1 cellular context compared by ENCODE assay signal in the genomic region with DNA sequence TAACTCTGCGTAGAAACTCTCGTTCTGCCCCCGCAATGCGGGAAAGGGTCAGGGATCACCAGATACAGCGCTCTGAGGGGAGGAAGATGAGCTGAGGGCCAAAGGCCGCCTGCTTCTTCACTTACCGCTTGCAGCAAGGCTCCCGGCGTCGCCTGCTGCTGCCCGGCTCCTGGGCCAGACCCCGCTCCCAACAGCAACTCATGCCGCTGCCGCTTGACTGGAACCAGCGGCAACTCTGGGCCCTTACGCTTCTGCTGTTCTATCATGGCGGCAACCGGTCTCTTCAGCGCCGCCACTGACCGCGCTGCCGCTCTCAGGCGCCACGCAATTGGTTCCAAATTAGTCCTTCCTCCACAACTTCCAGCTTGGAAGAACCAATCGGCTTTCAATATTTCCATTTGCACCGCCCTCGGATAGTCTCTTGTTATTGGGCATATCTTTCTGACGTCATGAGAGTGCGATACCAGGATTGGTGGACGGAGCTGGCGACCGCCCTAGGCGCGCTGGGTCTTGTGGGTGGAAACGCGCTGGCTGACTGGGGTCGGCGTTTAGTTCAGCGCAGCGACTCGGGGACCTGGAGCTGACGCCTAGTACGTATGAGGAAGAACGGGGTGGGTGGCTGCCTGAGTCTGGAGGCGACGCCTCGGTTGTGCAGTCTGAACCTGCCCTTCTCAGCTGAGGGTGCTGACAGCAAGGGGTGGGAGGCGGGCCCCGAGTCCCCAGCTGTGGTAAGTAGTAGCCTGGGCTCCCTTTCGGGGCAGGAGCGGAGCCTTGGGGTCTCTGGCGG.
TF ChIP-seq lines count a peak whose summit lies in the region.

A gene (minus strand): TSS at position 303 of the 787 bp plus-strand sequence. CDS start 37 bp downstream, at position 266.
A gene with protein sequence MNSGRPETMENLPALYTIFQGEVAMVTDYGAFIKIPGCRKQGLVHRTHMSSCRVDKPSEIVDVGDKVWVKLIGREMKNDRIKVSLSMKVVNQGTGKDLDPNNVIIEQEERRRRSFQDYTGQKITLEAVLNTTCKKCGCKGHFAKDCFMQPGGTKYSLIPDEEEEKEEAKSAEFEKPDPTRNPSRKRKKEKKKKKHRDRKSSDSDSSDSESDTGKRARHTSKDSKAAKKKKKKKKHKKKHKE (plus strand): TSS at position 547 of the 787 bp plus-strand sequence. CDS start 13,067 bp downstream, outside the sequence.

TF ChIP-seq in K562, 482 proteins besides CTCF, POLR2A, EP300 and RAD21 (continued from another document and continues in another):
- TF ChIP-seq, protein P1, sequence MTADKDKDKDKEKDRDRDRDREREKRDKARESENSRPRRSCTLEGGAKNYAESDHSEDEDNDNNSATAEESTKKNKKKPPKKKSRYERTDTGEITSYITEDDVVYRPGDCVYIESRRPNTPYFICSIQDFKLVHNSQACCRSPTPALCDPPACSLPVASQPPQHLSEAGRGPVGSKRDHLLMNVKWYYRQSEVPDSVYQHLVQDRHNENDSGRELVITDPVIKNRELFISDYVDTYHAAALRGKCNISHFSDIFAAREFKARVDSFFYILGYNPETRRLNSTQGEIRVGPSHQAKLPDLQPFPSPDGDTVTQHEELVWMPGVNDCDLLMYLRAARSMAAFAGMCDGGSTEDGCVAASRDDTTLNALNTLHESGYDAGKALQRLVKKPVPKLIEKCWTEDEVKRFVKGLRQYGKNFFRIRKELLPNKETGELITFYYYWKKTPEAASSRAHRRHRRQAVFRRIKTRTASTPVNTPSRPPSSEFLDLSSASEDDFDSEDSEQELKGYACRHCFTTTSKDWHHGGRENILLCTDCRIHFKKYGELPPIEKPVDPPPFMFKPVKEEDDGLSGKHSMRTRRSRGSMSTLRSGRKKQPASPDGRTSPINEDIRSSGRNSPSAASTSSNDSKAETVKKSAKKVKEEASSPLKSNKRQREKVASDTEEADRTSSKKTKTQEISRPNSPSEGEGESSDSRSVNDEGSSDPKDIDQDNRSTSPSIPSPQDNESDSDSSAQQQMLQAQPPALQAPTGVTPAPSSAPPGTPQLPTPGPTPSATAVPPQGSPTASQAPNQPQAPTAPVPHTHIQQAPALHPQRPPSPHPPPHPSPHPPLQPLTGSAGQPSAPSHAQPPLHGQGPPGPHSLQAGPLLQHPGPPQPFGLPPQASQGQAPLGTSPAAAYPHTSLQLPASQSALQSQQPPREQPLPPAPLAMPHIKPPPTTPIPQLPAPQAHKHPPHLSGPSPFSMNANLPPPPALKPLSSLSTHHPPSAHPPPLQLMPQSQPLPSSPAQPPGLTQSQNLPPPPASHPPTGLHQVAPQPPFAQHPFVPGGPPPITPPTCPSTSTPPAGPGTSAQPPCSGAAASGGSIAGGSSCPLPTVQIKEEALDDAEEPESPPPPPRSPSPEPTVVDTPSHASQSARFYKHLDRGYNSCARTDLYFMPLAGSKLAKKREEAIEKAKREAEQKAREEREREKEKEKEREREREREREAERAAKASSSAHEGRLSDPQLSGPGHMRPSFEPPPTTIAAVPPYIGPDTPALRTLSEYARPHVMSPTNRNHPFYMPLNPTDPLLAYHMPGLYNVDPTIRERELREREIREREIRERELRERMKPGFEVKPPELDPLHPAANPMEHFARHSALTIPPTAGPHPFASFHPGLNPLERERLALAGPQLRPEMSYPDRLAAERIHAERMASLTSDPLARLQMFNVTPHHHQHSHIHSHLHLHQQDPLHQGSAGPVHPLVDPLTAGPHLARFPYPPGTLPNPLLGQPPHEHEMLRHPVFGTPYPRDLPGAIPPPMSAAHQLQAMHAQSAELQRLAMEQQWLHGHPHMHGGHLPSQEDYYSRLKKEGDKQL (CRISPR knock-in tag; IDR thresholded peaks at IDR 0.05; ENCODE audit: borderline replicate concordance): peak; percentile 79
- TF ChIP-seq NR2C1 (IDR thresholded peaks at IDR 0.05): no peak
- TF ChIP-seq NR2C1 (tag; IDR thresholded peaks at IDR 0.05): peak; percentile 65; the same call in 1 of the 2 replicates
- no peak for TF ChIP-seq SOX6 (IDR thresholded peaks at IDR 0.05)
- no peak for TF ChIP-seq LARP7 (IDR thresholded peaks at IDR 0.05)
- TF ChIP-seq CBFA2T3 (IDR thresholded peaks at IDR 0.05): no peak
- no peak for TF ChIP-seq GATA2 (CRISPR knock-in tag; IDR thresholded peaks at IDR 0.05)
- TF ChIP-seq ZNF12 (CRISPR knock-in tag; IDR thresholded peaks at IDR 0.05): no peak; the same call in none of the 2 replicates
- TF ChIP-seq ZNF444 (CRISPR knock-in tag; IDR thresholded peaks at IDR 0.05): no peak
- peak in 1 of 2 experiments; percentile 3; a peak in 1 of 4 replicates for TF ChIP-seq RCOR1 (IDR thresholded peaks at IDR 0.05; ENCODE audit: borderline replicate concordance in 1 of 2, low read depth in 2 of 2, low read length in 2 of 2)
- TF ChIP-seq NFIX (CRISPR knock-in tag; IDR thresholded peaks at IDR 0.05; ENCODE audit: low read depth): no peak
- TF ChIP-seq ARNT (IDR thresholded peaks at IDR 0.05): no peak
- TF ChIP-seq ZNF165 (CRISPR knock-in tag; IDR thresholded peaks at IDR 0.05; ENCODE audit: borderline replicate concordance): no peak
- no peak for TF ChIP-seq ZNF146 (CRISPR knock-in tag; IDR thresholded peaks at IDR 0.05; ENCODE audit: unreplicated experiment)
- TF ChIP-seq, protein P2, sequence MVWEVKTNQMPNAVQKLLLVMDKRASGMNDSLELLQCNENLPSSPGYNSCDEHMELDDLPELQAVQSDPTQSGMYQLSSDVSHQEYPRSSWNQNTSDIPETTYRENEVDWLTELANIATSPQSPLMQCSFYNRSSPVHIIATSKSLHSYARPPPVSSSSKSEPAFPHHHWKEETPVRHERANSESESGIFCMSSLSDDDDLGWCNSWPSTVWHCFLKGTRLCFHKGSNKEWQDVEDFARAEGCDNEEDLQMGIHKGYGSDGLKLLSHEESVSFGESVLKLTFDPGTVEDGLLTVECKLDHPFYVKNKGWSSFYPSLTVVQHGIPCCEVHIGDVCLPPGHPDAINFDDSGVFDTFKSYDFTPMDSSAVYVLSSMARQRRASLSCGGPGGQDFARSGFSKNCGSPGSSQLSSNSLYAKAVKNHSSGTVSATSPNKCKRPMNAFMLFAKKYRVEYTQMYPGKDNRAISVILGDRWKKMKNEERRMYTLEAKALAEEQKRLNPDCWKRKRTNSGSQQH (CRISPR knock-in tag; IDR thresholded peaks at IDR 0.05): no peak
- TF ChIP-seq, protein P3, sequence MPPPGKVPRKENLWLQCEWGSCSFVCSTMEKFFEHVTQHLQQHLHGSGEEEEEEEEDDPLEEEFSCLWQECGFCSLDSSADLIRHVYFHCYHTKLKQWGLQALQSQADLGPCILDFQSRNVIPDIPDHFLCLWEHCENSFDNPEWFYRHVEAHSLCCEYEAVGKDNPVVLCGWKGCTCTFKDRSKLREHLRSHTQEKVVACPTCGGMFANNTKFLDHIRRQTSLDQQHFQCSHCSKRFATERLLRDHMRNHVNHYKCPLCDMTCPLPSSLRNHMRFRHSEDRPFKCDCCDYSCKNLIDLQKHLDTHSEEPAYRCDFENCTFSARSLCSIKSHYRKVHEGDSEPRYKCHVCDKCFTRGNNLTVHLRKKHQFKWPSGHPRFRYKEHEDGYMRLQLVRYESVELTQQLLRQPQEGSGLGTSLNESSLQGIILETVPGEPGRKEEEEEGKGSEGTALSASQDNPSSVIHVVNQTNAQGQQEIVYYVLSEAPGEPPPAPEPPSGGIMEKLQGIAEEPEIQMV (tag; conservative IDR thresholded peaks at IDR 0.05; ENCODE audit: low read depth): no peak
- TF ChIP-seq OTX1 (CRISPR knock-in tag; IDR thresholded peaks at IDR 0.05): no peak
- TF ChIP-seq, protein P4, sequence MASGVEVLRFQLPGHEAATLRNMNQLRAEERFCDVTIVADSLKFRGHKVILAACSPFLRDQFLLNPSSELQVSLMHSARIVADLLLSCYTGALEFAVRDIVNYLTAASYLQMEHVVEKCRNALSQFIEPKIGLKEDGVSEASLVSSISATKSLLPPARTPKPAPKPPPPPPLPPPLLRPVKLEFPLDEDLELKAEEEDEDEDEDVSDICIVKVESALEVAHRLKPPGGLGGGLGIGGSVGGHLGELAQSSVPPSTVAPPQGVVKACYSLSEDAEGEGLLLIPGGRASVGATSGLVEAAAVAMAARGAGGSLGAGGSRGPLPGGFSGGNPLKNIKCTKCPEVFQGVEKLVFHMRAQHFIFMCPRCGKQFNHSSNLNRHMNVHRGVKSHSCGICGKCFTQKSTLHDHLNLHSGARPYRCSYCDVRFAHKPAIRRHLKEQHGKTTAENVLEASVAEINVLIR (CRISPR knock-in tag; IDR thresholded peaks at IDR 0.05): peak; percentile 73
- TF ChIP-seq, protein P5, sequence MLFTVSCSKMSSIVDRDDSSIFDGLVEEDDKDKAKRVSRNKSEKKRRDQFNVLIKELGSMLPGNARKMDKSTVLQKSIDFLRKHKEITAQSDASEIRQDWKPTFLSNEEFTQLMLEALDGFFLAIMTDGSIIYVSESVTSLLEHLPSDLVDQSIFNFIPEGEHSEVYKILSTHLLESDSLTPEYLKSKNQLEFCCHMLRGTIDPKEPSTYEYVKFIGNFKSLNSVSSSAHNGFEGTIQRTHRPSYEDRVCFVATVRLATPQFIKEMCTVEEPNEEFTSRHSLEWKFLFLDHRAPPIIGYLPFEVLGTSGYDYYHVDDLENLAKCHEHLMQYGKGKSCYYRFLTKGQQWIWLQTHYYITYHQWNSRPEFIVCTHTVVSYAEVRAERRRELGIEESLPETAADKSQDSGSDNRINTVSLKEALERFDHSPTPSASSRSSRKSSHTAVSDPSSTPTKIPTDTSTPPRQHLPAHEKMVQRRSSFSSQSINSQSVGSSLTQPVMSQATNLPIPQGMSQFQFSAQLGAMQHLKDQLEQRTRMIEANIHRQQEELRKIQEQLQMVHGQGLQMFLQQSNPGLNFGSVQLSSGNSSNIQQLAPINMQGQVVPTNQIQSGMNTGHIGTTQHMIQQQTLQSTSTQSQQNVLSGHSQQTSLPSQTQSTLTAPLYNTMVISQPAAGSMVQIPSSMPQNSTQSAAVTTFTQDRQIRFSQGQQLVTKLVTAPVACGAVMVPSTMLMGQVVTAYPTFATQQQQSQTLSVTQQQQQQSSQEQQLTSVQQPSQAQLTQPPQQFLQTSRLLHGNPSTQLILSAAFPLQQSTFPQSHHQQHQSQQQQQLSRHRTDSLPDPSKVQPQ (CRISPR knock-in tag; IDR thresholded peaks at IDR 0.05; ENCODE audit: borderline replicate concordance): no peak
- TF ChIP-seq ZKSCAN3 (CRISPR knock-in tag; IDR thresholded peaks at IDR 0.05): no peak
- no peak for TF ChIP-seq RBM15 (IDR thresholded peaks at IDR 0.05; ENCODE audit: insufficient read depth, low read length)
- TF ChIP-seq EGR1 (conservative IDR thresholded peaks at IDR 0.05): peak; percentile 86
- TF ChIP-seq, protein P6, sequence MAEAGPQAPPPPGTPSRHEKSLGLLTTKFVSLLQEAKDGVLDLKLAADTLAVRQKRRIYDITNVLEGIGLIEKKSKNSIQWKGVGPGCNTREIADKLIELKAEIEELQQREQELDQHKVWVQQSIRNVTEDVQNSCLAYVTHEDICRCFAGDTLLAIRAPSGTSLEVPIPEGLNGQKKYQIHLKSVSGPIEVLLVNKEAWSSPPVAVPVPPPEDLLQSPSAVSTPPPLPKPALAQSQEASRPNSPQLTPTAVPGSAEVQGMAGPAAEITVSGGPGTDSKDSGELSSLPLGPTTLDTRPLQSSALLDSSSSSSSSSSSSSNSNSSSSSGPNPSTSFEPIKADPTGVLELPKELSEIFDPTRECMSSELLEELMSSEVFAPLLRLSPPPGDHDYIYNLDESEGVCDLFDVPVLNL (CRISPR knock-in tag; IDR thresholded peaks at IDR 0.05; ENCODE audit: low read depth): no peak; the same call in 1 of the 2 replicates
- TF ChIP-seq, protein P7, sequence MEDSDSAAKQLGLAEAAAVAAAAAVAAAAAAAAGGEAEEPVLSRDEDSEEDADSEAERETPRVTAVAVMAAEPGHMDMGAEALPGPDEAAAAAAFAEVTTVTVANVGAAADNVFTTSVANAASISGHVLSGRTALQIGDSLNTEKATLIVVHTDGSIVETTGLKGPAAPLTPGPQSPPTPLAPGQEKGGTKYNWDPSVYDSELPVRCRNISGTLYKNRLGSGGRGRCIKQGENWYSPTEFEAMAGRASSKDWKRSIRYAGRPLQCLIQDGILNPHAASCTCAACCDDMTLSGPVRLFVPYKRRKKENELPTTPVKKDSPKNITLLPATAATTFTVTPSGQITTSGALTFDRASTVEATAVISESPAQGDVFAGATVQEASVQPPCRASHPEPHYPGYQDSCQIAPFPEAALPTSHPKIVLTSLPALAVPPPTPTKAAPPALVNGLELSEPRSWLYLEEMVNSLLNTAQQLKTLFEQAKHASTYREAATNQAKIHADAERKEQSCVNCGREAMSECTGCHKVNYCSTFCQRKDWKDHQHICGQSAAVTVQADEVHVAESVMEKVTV (CRISPR knock-in tag; IDR thresholded peaks at IDR 0.05): no peak
- TF ChIP-seq, protein P8, sequence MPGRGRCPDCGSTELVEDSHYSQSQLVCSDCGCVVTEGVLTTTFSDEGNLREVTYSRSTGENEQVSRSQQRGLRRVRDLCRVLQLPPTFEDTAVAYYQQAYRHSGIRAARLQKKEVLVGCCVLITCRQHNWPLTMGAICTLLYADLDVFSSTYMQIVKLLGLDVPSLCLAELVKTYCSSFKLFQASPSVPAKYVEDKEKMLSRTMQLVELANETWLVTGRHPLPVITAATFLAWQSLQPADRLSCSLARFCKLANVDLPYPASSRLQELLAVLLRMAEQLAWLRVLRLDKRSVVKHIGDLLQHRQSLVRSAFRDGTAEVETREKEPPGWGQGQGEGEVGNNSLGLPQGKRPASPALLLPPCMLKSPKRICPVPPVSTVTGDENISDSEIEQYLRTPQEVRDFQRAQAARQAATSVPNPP (IDR thresholded peaks at IDR 0.05; ENCODE audit: borderline replicate concordance, insufficient read depth, insufficient read length): no peak
- no peak for TF ChIP-seq PRPF4 (IDR thresholded peaks at IDR 0.05; ENCODE audit: insufficient read depth, low read depth, low read length, poor library complexity, severe bottlenecking)
- TF ChIP-seq, protein P9, sequence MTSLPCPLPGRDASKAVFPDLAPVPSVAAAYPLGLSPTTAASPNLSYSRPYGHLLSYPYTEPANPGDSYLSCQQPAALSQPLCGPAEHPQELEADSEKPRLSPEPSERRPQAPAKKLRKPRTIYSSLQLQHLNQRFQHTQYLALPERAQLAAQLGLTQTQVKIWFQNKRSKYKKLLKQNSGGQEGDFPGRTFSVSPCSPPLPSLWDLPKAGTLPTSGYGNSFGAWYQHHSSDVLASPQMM (CRISPR knock-in tag; IDR thresholded peaks at IDR 0.05): no peak
- no peak for TF ChIP-seq SRSF7 (optimal IDR thresholded peaks at IDR 0.05; ENCODE audit: low read depth, low read length)
- TF ChIP-seq ATF1 (CRISPR knock-in tag; IDR thresholded peaks at IDR 0.05): no peak
- TF ChIP-seq ATF1 (tag; IDR thresholded peaks at IDR 0.05): peak; percentile 98
- no peak for TF ChIP-seq ZFP36 (IDR thresholded peaks at IDR 0.05; ENCODE audit: low read depth, low read length, partially characterized antibody)
- TF ChIP-seq ZNF324 (CRISPR knock-in tag; IDR thresholded peaks at IDR 0.05): no peak
- TF ChIP-seq, protein P10, sequence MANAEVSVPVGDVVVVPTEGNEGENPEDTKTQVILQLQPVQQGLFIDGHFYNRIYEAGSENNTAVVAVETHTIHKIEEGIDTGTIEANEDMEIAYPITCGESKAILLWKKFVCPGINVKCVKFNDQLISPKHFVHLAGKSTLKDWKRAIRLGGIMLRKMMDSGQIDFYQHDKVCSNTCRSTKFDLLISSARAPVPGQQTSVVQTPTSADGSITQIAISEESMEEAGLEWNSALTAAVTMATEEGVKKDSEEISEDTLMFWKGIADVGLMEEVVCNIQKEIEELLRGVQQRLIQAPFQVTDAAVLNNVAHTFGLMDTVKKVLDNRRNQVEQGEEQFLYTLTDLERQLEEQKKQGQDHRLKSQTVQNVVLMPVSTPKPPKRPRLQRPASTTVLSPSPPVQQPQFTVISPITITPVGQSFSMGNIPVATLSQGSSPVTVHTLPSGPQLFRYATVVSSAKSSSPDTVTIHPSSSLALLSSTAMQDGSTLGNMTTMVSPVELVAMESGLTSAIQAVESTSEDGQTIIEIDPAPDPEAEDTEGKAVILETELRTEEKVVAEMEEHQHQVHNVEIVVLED (CRISPR knock-in tag; IDR thresholded peaks at IDR 0.05): 0 out of 2 replicates have a peak, but pooled peaks have one; percentile 18
